18 cellular contexts compared by ENCODE assay signal in genomic region chr2:162084561-162084960, GRCh38. TPM values are rescaled to one million over a fixed set of nuclear protein-coding genes. Genes with fewer than 3 reads are reported as not detected.
DNase-seq lines count a peak whose midpoint lies in the region; ATAC-seq and TF ChIP-seq lines count a peak whose summit lies in the region.
"Had no signal": no experiment of that assay in that cellular context is flagged by ENCODE, and none has a peak within 500 bp of the region (broad histone marks: within the 10 kb centered on the region; RNA-seq: fewer than 3 reads in every experiment).

No MANE protein-coding gene starts in this region.

- H3K27me3 Mint-ChIP-seq in HFFc6 (ENCODE audit: insufficient read depth) = 0 out of 2 replicates have a peak, but pooled peaks cover 5% of the 10 kb centered on the region

- no peak overlapping the region for H3K4me3 Mint-ChIP-seq in HFFc6
- H3K4me3 Mint-ChIP-seq: CD8-positive, alpha-beta T cell had no signal

- H3K4me1 Mint-ChIP-seq in HFFc6 (ENCODE audit: low read depth) = peaks cover 61% of the 10 kb centered on the region

- H3K9me3 Mint-ChIP-seq in HFFc6 = peaks cover 8% of the 10 kb centered on the region
- H3K9me3 Mint-ChIP-seq: CD8-positive, alpha-beta T cell had no signal

- DNase-seq in HFFc6 (no peak), RWPE2 (ENCODE audit: low spot score) (no peak), mucosa of descending colon (no peak), superior temporal gyrus (ENCODE audit: extremely low spot score) (no peak), head of caudate nucleus (no peak), NCI-H1092 treated with DMSO at 0.1 percent for 48 hours (lab: John Stamatoyannopoulos, UW) (no peak)
- DNase-seq: AML-193; C1 segment of cervical spinal cord; CD8-positive, alpha-beta T cell; NCI-H1105; NCI-H1694; NCI-H2081; NCI-H2171; NCI-H524 treated with DMSO at 0.1 percent for 48 hours; OCI-M1 had no signal

- H3K27me3 ChIP-seq in RWPE2 (ENCODE audit: insufficient read depth, poor library complexity, severe bottlenecking) = no peaks in the 10 kb centered on the region

- H3K36me3 ChIP-seq in RWPE2 (ENCODE audit: low read depth) (no peaks in the 10 kb centered on the region), mucosa of descending colon (ENCODE audit: low read depth) (no peaks in the 10 kb centered on the region)

- H3K4me3 ChIP-seq in RWPE2 (ENCODE audit: severe bottlenecking) (no peak overlapping the region), mucosa of descending colon (no peak overlapping the region)

- H3K4me1 ChIP-seq in RWPE2 (ENCODE audit: insufficient read depth, poor library complexity, severe bottlenecking) (peaks cover 24% of the 10 kb centered on the region), mucosa of descending colon (ENCODE audit: low read depth) (peaks cover 5% of the 10 kb centered on the region)

- peak overlapping the region; percentile 84; the same call in 1 of the 2 replicates for H3K27ac Mint-ChIP-seq in HFFc6
- H3K27ac Mint-ChIP-seq: CD8-positive, alpha-beta T cell had no signal

- ATAC-seq in RWPE2 (ENCODE audit: low read depth) (no peak), mucosa of descending colon (peak; percentile 41), HG03159 (IDR thresholded peaks at IDR 0.05; ENCODE audit: unreplicated experiment) (no peak)
- ATAC-seq: CD8-positive, alpha-beta T cell; HCT116; Right ventricle myocardium inferior had no signal

- intact Hi-C loops in mucosa of descending colon (cut with DNase I, micrococcal nuclease) (no loop called here), head of caudate nucleus (cut with DNase I) (no loop called here)

- TF ChIP-seq CTCF in HFFc6 (IDR thresholded peaks at IDR 0.05) = no peak
- TF ChIP-seq CTCF in RWPE2 (IDR thresholded peaks at IDR 0.05; ENCODE audit: poor library complexity, severe bottlenecking) = no peak
- no peak for TF ChIP-seq CTCF in mucosa of descending colon (IDR thresholded peaks at IDR 0.05)

- H3K9me3 ChIP-seq in RWPE2 (ENCODE audit: severe bottlenecking) (peaks cover under 1% of the 10 kb centered on the region), mucosa of descending colon (no peaks in the 10 kb centered on the region)

- peaks cover 11% of the 10 kb centered on the region for H3K36me3 Mint-ChIP-seq in HFFc6 (ENCODE audit: low read depth)

- H3K27ac ChIP-seq in RWPE2 (ENCODE audit: poor library complexity, severe bottlenecking) = peak overlapping the region; percentile 67

RNA-seq across cellular contexts. Expression of gene DPP4, which starts 10.5 kb away (rescaled TPM):
- total RNA-seq in HFFc6 (2021; fragmentation: NEBNext Ultra II Directional; extraction: Animal tissue kit (Norgen Biotek cat#: 25700)) = 10 to 100 TPM; 30.7 to 44.1 (median 36.4) TPM
- 10 to 100 TPM; 11.4 to 18.3 (median 12.0) TPM for total RNA-seq in mucosa of descending colon
